Comparison of ENCODE assay signal across 3 cellular contexts in the genomic region with DNA sequence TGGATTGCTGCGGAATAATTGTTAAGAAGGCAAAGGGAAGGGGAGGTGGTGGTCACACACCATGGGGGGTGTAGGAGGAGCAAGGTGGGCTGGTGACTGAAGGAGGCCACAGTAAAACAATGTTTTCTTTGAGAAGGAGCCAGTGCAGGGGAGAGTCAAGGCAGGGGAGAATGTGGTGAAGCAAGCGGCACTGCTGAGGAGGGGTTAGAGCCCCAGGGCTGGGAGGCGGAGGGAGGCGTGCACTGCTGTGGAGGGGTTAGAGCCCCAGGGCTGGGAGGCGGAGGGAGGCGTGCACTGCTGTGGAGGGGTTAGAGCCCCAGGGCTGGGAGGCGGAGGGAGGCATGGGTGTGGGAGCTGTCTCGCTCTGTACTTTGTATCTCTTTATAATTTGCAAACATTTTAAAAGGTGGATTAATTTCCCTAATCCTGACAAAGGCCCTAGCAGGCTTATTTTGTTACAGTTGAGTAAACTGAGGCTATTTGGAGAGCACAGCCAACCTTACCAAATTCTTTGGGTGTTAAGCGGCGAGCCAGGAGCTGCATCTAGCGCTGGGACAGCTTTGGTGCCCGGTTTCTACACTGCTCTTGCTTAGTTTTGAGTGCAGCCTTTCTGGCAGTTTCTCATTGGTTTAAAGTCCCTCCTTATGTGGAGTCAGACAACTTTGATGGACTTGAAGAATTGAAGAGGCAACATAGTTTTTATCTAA.
TF ChIP-seq lines count a peak whose summit lies in the region.

No MANE protein-coding gene starts in this region.

TF ChIP-seq in HCT116, 20 proteins besides CTCF, POLR2A, EP300 and RAD21:
- no peak for TF ChIP-seq EZH2phosphoT487 (IDR thresholded peaks at IDR 0.05; ENCODE audit: borderline replicate concordance)
- TF ChIP-seq CEBPB (IDR thresholded peaks at IDR 0.05; ENCODE audit: low read depth) = no peak
- no peak for TF ChIP-seq EZH2 (IDR thresholded peaks at IDR 0.05)
- no peak for TF ChIP-seq YY1 (IDR thresholded peaks at IDR 0.05; ENCODE audit: extremely low read depth, insufficient replicate concordance, low read depth, low read length)
- no peak for TF ChIP-seq EGR1 (IDR thresholded peaks at IDR 0.05; ENCODE audit: low read depth)
- no peak for TF ChIP-seq JUND (IDR thresholded peaks at IDR 0.05)
- TF ChIP-seq SP1 (IDR thresholded peaks at IDR 0.05; ENCODE audit: low read depth) = no peak
- TF ChIP-seq FOSL1 (IDR thresholded peaks at IDR 0.05; ENCODE audit: low read depth) = no peak
- no peak for TF ChIP-seq ZFX (IDR thresholded peaks at IDR 0.05)
- no peak for TF ChIP-seq TCF7L2 (IDR thresholded peaks at IDR 0.05; ENCODE audit: borderline replicate concordance, extremely low read depth, insufficient read depth, insufficient read length)
- TF ChIP-seq, protein P1, sequence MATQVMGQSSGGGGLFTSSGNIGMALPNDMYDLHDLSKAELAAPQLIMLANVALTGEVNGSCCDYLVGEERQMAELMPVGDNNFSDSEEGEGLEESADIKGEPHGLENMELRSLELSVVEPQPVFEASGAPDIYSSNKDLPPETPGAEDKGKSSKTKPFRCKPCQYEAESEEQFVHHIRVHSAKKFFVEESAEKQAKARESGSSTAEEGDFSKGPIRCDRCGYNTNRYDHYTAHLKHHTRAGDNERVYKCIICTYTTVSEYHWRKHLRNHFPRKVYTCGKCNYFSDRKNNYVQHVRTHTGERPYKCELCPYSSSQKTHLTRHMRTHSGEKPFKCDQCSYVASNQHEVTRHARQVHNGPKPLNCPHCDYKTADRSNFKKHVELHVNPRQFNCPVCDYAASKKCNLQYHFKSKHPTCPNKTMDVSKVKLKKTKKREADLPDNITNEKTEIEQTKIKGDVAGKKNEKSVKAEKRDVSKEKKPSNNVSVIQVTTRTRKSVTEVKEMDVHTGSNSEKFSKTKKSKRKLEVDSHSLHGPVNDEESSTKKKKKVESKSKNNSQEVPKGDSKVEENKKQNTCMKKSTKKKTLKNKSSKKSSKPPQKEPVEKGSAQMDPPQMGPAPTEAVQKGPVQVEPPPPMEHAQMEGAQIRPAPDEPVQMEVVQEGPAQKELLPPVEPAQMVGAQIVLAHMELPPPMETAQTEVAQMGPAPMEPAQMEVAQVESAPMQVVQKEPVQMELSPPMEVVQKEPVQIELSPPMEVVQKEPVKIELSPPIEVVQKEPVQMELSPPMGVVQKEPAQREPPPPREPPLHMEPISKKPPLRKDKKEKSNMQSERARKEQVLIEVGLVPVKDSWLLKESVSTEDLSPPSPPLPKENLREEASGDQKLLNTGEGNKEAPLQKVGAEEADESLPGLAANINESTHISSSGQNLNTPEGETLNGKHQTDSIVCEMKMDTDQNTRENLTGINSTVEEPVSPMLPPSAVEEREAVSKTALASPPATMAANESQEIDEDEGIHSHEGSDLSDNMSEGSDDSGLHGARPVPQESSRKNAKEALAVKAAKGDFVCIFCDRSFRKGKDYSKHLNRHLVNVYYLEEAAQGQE (IDR thresholded peaks at IDR 0.05; ENCODE audit: low read depth) = no peak
TF ChIP-seq in HCT116: peak in this region for 0.

TF ChIP-seq in K562, 482 proteins besides CTCF, POLR2A, EP300 and RAD21:
- no peak for TF ChIP-seq RBM25 (IDR thresholded peaks at IDR 0.05; ENCODE audit: low read depth, low read length, severe bottlenecking)
- no peak for TF ChIP-seq ZFPM2 (CRISPR knock-in tag; IDR thresholded peaks at IDR 0.05)
- TF ChIP-seq RCOR1 (IDR thresholded peaks at IDR 0.05; ENCODE audit: borderline replicate concordance in 1 of 2, low read depth in 2 of 2, low read length in 2 of 2) = no peak
- TF ChIP-seq, protein P2, sequence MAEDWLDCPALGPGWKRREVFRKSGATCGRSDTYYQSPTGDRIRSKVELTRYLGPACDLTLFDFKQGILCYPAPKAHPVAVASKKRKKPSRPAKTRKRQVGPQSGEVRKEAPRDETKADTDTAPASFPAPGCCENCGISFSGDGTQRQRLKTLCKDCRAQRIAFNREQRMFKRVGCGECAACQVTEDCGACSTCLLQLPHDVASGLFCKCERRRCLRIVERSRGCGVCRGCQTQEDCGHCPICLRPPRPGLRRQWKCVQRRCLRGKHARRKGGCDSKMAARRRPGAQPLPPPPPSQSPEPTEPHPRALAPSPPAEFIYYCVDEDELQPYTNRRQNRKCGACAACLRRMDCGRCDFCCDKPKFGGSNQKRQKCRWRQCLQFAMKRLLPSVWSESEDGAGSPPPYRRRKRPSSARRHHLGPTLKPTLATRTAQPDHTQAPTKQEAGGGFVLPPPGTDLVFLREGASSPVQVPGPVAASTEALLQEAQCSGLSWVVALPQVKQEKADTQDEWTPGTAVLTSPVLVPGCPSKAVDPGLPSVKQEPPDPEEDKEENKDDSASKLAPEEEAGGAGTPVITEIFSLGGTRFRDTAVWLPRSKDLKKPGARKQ (CRISPR knock-in tag; IDR thresholded peaks at IDR 0.05) = no peak
- no peak for TF ChIP-seq ZSCAN32 (CRISPR knock-in tag; IDR thresholded peaks at IDR 0.05)
- no peak for TF ChIP-seq CBX8 (IDR thresholded peaks at IDR 0.05; ENCODE audit: borderline replicate concordance, extremely low read depth, low read depth, low read length, poor library complexity, severe bottlenecking)
- TF ChIP-seq MED1 (CRISPR knock-in tag; IDR thresholded peaks at IDR 0.05; ENCODE audit: borderline replicate concordance) = no peak
- no peak for TF ChIP-seq EWSR1 (IDR thresholded peaks at IDR 0.05; ENCODE audit: borderline replicate concordance, low read depth, partially characterized antibody)
- TF ChIP-seq ZNF408 (CRISPR knock-in tag; IDR thresholded peaks at IDR 0.05; ENCODE audit: low read depth) = no peak
- no peak for TF ChIP-seq DDX20 (tag; IDR thresholded peaks at IDR 0.05; ENCODE audit: low read depth)
- no peak for TF ChIP-seq ZNF175 (CRISPR knock-in tag; IDR thresholded peaks at IDR 0.05; ENCODE audit: low read depth)

TF ChIP-seq in HepG2, 621 proteins besides CTCF, POLR2A, EP300 and RAD21:
- TF ChIP-seq PHF5A (CRISPR knock-in tag; IDR thresholded peaks at IDR 0.05; ENCODE audit: low read depth, unreplicated experiment) (no peak), SOX6 (IDR thresholded peaks at IDR 0.05) (no peak), SOX6 (CRISPR knock-in tag; IDR thresholded peaks at IDR 0.05) (no peak), SMAD1 (CRISPR knock-in tag; IDR thresholded peaks at IDR 0.05; ENCODE audit: borderline replicate concordance, low read depth) (no peak), ZC3H4 (CRISPR knock-in tag; IDR thresholded peaks at IDR 0.05; ENCODE audit: borderline replicate concordance) (no peak), HIVEP1 (CRISPR knock-in tag; IDR thresholded peaks at IDR 0.05) (no peak), MTF1 (CRISPR knock-in tag; IDR thresholded peaks at IDR 0.05) (no peak), TBL1XR1 (IDR thresholded peaks at IDR 0.05; ENCODE audit: borderline replicate concordance, low read length, partially characterized antibody) (no peak), NR2F6 (IDR thresholded peaks at IDR 0.05) (no peak), NR2F6 (CRISPR knock-in tag; IDR thresholded peaks at IDR 0.05) (no peak), TOPORS (CRISPR knock-in tag; IDR thresholded peaks at IDR 0.05) (no peak), XRCC5 (optimal IDR thresholded peaks at IDR 0.05; ENCODE audit: low read length) (no peak), HOMEZ (CRISPR knock-in tag; IDR thresholded peaks at IDR 0.05; ENCODE audit: low read depth) (no peak), ZNF713 (CRISPR knock-in tag; IDR thresholded peaks at IDR 0.05) (no peak), CHD4 (IDR thresholded peaks at IDR 0.05; ENCODE audit: borderline replicate concordance, low read length) (no peak), MIXL1 (CRISPR knock-in tag; IDR thresholded peaks at IDR 0.05) (no peak), ZNF546 (CRISPR knock-in tag; conservative IDR thresholded peaks at IDR 0.05) (no peak)
- TF ChIP-seq, protein P3, sequence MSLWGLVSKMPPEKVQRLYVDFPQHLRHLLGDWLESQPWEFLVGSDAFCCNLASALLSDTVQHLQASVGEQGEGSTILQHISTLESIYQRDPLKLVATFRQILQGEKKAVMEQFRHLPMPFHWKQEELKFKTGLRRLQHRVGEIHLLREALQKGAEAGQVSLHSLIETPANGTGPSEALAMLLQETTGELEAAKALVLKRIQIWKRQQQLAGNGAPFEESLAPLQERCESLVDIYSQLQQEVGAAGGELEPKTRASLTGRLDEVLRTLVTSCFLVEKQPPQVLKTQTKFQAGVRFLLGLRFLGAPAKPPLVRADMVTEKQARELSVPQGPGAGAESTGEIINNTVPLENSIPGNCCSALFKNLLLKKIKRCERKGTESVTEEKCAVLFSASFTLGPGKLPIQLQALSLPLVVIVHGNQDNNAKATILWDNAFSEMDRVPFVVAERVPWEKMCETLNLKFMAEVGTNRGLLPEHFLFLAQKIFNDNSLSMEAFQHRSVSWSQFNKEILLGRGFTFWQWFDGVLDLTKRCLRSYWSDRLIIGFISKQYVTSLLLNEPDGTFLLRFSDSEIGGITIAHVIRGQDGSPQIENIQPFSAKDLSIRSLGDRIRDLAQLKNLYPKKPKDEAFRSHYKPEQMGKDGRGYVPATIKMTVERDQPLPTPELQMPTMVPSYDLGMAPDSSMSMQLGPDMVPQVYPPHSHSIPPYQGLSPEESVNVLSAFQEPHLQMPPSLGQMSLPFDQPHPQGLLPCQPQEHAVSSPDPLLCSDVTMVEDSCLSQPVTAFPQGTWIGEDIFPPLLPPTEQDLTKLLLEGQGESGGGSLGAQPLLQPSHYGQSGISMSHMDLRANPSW (CRISPR knock-in tag; IDR thresholded peaks at IDR 0.05; ENCODE audit: borderline replicate concordance) = no peak
- TF ChIP-seq, protein P4, sequence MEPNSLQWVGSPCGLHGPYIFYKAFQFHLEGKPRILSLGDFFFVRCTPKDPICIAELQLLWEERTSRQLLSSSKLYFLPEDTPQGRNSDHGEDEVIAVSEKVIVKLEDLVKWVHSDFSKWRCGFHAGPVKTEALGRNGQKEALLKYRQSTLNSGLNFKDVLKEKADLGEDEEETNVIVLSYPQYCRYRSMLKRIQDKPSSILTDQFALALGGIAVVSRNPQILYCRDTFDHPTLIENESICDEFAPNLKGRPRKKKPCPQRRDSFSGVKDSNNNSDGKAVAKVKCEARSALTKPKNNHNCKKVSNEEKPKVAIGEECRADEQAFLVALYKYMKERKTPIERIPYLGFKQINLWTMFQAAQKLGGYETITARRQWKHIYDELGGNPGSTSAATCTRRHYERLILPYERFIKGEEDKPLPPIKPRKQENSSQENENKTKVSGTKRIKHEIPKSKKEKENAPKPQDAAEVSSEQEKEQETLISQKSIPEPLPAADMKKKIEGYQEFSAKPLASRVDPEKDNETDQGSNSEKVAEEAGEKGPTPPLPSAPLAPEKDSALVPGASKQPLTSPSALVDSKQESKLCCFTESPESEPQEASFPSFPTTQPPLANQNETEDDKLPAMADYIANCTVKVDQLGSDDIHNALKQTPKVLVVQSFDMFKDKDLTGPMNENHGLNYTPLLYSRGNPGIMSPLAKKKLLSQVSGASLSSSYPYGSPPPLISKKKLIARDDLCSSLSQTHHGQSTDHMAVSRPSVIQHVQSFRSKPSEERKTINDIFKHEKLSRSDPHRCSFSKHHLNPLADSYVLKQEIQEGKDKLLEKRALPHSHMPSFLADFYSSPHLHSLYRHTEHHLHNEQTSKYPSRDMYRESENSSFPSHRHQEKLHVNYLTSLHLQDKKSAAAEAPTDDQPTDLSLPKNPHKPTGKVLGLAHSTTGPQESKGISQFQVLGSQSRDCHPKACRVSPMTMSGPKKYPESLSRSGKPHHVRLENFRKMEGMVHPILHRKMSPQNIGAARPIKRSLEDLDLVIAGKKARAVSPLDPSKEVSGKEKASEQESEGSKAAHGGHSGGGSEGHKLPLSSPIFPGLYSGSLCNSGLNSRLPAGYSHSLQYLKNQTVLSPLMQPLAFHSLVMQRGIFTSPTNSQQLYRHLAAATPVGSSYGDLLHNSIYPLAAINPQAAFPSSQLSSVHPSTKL (CRISPR knock-in tag; IDR thresholded peaks at IDR 0.05) = no peak
- TF ChIP-seq, protein P5, sequence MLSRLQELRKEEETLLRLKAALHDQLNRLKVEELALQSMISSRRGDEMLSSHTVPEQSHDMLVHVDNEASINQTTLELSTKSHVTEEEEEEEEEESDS (CRISPR knock-in tag; IDR thresholded peaks at IDR 0.05; ENCODE audit: borderline replicate concordance) = no peak
TF ChIP-seq in HepG2: peak in this region for 0.
